Comparison of ENCODE assay signal across 16 cellular contexts in genomic region chr22:33812578-33812977, GRCh38.
"Had no signal": no experiment of that assay in that cellular context is flagged by ENCODE, and none has a peak within 500 bp of the region (broad histone marks: within the 10 kb centered on the region; RNA-seq: fewer than 3 reads in every experiment).

No MANE protein-coding gene starts in this region.

- ATAC-seq: activated CD4-positive, alpha-beta T cell treated with anti-CD3 and anti-CD28 coated beads for 36 hours; activated CD8-positive, alpha-beta memory T cell treated with anti-CD3 and anti-CD28 coated beads, Interleukin-2, amount 10 ng/mL, durations not matched to agents 7 days and 5 days; naive thymus-derived CD8-positive, alpha-beta T cell; stimulated activated effector memory CD8-positive, alpha-beta T cell treated with anti-CD3 and anti-CD28 coated beads, Interleukin-12 subunit alpha, Interleukin-12 subunit beta, amount 100 ng/mL, for 72 hours; T-helper 17 cell had no signal

- H3K27me3 ChIP-seq: dorsolateral prefrontal cortex, thyroid gland had no signal

- DNase-seq: activated CD4-positive, alpha-beta memory T cell treated with anti-CD3 and anti-CD28 coated beads for 36 hours; activated CD4-positive, alpha-beta T cell treated with anti-CD3 and anti-CD28 coated beads for 36 hours; activated CD8-positive, alpha-beta memory T cell treated with anti-CD3 and anti-CD28 coated beads, Interleukin-2, amount 10 ng/mL, durations not matched to agents 7 days and 5 days; activated naive CD4-positive, alpha-beta T cell treated with anti-CD3 and anti-CD28 coated beads, Interleukin-2, amount 10 ng/mL, durations not matched to agents 7 days and 5 days; activated T-cell treated with anti-CD3 and anti-CD28 coated beads, Interleukin-2, amount 50 U/mL, for 1 hour; dorsolateral prefrontal cortex; erythroblast; hippocampal formation; kidney; midbrain; naive thymus-derived CD8-positive, alpha-beta T cell; stimulated activated CD4-positive, alpha-beta T cell treated with anti-CD3 and anti-CD28 coated beads, Interleukin-2, amount 100 ng/mL, for 24 hours; T-helper 17 cell; thyroid gland; WERI-Rb-1 had no signal

- H3K4me1 Mint-ChIP-seq: activated CD4-positive, alpha-beta T cell treated with anti-CD3 and anti-CD28 coated beads for 36 hours; activated CD8-positive, alpha-beta memory T cell treated with anti-CD3 and anti-CD28 coated beads, Interleukin-2, amount 10 ng/mL, durations not matched to agents 7 days and 5 days; activated naive CD4-positive, alpha-beta T cell treated with anti-CD3 and anti-CD28 coated beads, Interleukin-2, amount 10 ng/mL, durations not matched to agents 7 days and 5 days; naive thymus-derived CD8-positive, alpha-beta T cell; stimulated activated effector memory CD8-positive, alpha-beta T cell treated with anti-CD3 and anti-CD28 coated beads, Interleukin-12 subunit alpha, Interleukin-12 subunit beta, amount 100 ng/mL, for 72 hours; T-helper 17 cell had no signal

- H3K36me3 Mint-ChIP-seq: activated CD4-positive, alpha-beta memory T cell treated with anti-CD3 and anti-CD28 coated beads for 36 hours; activated CD8-positive, alpha-beta memory T cell treated with anti-CD3 and anti-CD28 coated beads, Interleukin-2, amount 10 ng/mL, durations not matched to agents 7 days and 5 days; activated naive CD4-positive, alpha-beta T cell treated with anti-CD3 and anti-CD28 coated beads, Interleukin-2, amount 10 ng/mL, durations not matched to agents 7 days and 5 days; stimulated activated effector memory CD8-positive, alpha-beta T cell treated with anti-CD3 and anti-CD28 coated beads, Interleukin-12 subunit alpha, Interleukin-12 subunit beta, amount 100 ng/mL, for 72 hours had no signal

- H3K27ac Mint-ChIP-seq: activated CD4-positive, alpha-beta memory T cell treated with anti-CD3 and anti-CD28 coated beads for 36 hours; activated CD4-positive, alpha-beta T cell treated with anti-CD3 and anti-CD28 coated beads for 36 hours; activated CD8-positive, alpha-beta memory T cell treated with anti-CD3 and anti-CD28 coated beads, Interleukin-2, amount 10 ng/mL, durations not matched to agents 7 days and 5 days; activated naive CD4-positive, alpha-beta T cell treated with anti-CD3 and anti-CD28 coated beads, Interleukin-2, amount 10 ng/mL, durations not matched to agents 7 days and 5 days; naive thymus-derived CD8-positive, alpha-beta T cell; stimulated activated effector memory CD8-positive, alpha-beta T cell treated with anti-CD3 and anti-CD28 coated beads, Interleukin-12 subunit alpha, Interleukin-12 subunit beta, amount 100 ng/mL, for 72 hours; T-helper 17 cell had no signal

- H3K4me3 ChIP-seq: dorsolateral prefrontal cortex, thyroid gland had no signal

- H3K9me3 ChIP-seq: thyroid gland had no signal

- H3K36me3 ChIP-seq: thyroid gland, WERI-Rb-1 had no signal

- H3K27me3 Mint-ChIP-seq: activated CD4-positive, alpha-beta memory T cell treated with anti-CD3 and anti-CD28 coated beads for 36 hours; activated CD4-positive, alpha-beta T cell treated with anti-CD3 and anti-CD28 coated beads for 36 hours; activated CD8-positive, alpha-beta memory T cell treated with anti-CD3 and anti-CD28 coated beads, Interleukin-2, amount 10 ng/mL, durations not matched to agents 7 days and 5 days; activated naive CD4-positive, alpha-beta T cell treated with anti-CD3 and anti-CD28 coated beads, Interleukin-2, amount 10 ng/mL, durations not matched to agents 7 days and 5 days; T-helper 17 cell had no signal

- H3K27ac ChIP-seq: dorsolateral prefrontal cortex, thyroid gland, WERI-Rb-1 had no signal

- H3K4me1 ChIP-seq: thyroid gland had no signal

- H3K4me3 Mint-ChIP-seq: activated CD4-positive, alpha-beta memory T cell treated with anti-CD3 and anti-CD28 coated beads for 36 hours; activated CD4-positive, alpha-beta T cell treated with anti-CD3 and anti-CD28 coated beads for 36 hours; activated CD8-positive, alpha-beta memory T cell treated with anti-CD3 and anti-CD28 coated beads, Interleukin-2, amount 10 ng/mL, durations not matched to agents 7 days and 5 days; activated naive CD4-positive, alpha-beta T cell treated with anti-CD3 and anti-CD28 coated beads, Interleukin-2, amount 10 ng/mL, durations not matched to agents 7 days and 5 days; naive thymus-derived CD8-positive, alpha-beta T cell; stimulated activated effector memory CD8-positive, alpha-beta T cell treated with anti-CD3 and anti-CD28 coated beads, Interleukin-12 subunit alpha, Interleukin-12 subunit beta, amount 100 ng/mL, for 72 hours; T-helper 17 cell had no signal
